Comparison of ENCODE assay signal across 20 cellular contexts in the genomic region with DNA sequence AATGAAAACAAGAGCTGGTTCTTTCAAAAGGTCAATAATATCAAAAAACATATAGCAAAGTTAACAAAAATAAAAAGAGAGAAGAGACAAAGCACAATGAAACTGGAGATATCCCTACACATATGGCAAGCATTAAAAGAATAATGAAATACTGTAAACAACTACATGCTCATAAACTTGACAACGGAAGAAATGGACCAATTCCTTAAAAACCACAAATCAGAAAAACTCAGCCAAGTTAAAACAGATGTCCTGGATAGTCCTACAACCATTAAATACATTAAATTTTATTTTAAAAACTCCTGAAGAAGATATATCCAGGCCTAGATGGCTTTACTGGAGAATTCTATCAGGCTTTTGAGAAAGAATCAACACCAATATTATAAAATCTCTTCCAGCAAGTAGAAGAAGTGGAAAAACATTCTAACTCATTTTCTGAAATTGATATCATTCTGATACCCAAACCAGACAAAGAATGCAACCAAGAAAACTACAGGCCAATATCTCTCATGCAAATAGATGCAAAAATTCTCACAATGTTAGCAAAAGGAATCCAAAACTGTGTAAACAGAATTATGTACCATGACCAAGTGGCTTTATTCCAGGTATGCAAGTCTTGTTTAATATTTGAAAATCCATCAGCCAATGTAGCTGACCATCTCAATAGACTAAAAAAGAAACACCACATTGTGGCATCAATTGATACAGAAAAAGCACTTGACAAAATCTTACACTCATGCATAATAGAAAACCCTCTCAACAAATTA. TPM values are rescaled to one million over a fixed set of nuclear protein-coding genes. Genes with fewer than 3 reads are reported as not detected.
"Had no signal": no experiment of that assay in that cellular context is flagged by ENCODE, and none has a peak within 500 bp of the region (broad histone marks: within the 10 kb centered on the region; RNA-seq: fewer than 3 reads in every experiment).

No MANE protein-coding gene starts in this region.

- ATAC-seq: activated CD4-positive, CD25-positive, alpha-beta regulatory T cell treated with anti-CD3 and anti-CD28 coated beads, Interleukin-2, amount 50 U/mL, for 24 hours; activated CD8-positive, alpha-beta T cell treated with anti-CD3 and anti-CD28 coated beads, Interleukin-2, amount 10 ng/mL, durations not matched to agents 7 days and 5 days; left colon; natural killer cell treated with Interleukin-12 subunit alpha and Interleukin-12 subunit beta and Interleukin-15 and Interleukin-18, amount 100 ng/mL, for 72 hours; stimulated activated memory B cell treated with anti-CD40 and anti-IgM and Interleukin-4, amounts not matched to agents 10 μg/mL and 1 μg/mL and 100 μg/mL, for 72 hours had no signal

- H3K36me3 ChIP-seq: brain microvascular endothelial cell, colonic mucosa, esophagus squamous epithelium, sigmoid colon, upper lobe of left lung had no signal

- DNase-seq: activated CD4-positive, alpha-beta T cell treated with anti-CD3 and anti-CD28 coated beads, Interleukin-2, amount 10 ng/mL, durations not matched to agents 7 days and 5 days; activated CD8-positive, alpha-beta T cell treated with anti-CD3 and anti-CD28 coated beads, Interleukin-2, amount 10 ng/mL, durations not matched to agents 7 days and 5 days; activated naive CD4-positive, alpha-beta T cell treated with Interleukin-2 at 50 U/mL for 16 hours; activated naive CD8-positive, alpha-beta T cell treated with anti-CD3 and anti-CD28 coated beads, Interleukin-2, amount 10 ng/mL, durations not matched to agents 7 days and 5 days; activated T-cell treated with anti-CD3 and anti-CD28 coated beads, Interleukin-2, amount 50 U/mL, for 24 hours; brain microvascular endothelial cell; colonic mucosa; effector CD4-positive, alpha-beta T cell; esophagus squamous epithelium; left colon; posterior cingulate gyrus; sigmoid colon; stimulated activated CD4-positive, alpha-beta T cell treated with anti-CD3 and anti-CD28 coated beads, Interleukin-4, amount 100 ng/mL, for 4 hours; testis; upper lobe of left lung had no signal

- H3K27me3 ChIP-seq: brain microvascular endothelial cell, colonic mucosa, esophagus squamous epithelium, sigmoid colon, testis, upper lobe of left lung had no signal

- H3K4me3 ChIP-seq: colonic mucosa, esophagus squamous epithelium, lung, sigmoid colon, testis, upper lobe of left lung had no signal

RNA-seq across cellular contexts. Expression of a gene that starts 56.1 kb away (rescaled TPM):
- total RNA-seq: activated CD4-positive, alpha-beta T cell treated with anti-CD3 and anti-CD28 coated beads, Interleukin-2, amount 10 ng/mL, durations not matched to agents 7 days and 5 days; activated naive CD8-positive, alpha-beta T cell treated with anti-CD3 and anti-CD28 coated beads, Interleukin-2, amount 10 ng/mL, durations not matched to agents 7 days and 5 days; activated T-helper 2 cell treated with anti-CD3 and anti-CD28 coated beads, Interferon-gamma antibody, Interleukin-2, Interleukin-4, amounts not matched to agents 10 μg/mL and 5 μg/mL and 100 μg/mL, durations not matched to agents 14 hours and 24 hours and 36 hours; natural killer cell treated with Interleukin-12 subunit alpha and Interleukin-12 subunit beta and Interleukin-15 and Interleukin-18, amount 100 ng/mL, for 72 hours; upper lobe of left lung had no signal
- polyA plus RNA-seq: lung had no signal
